36 cellular contexts compared by ENCODE assay signal in genomic region chr10:109428775-109429480, GRCh38.
"Had no signal": no experiment of that assay in that cellular context is flagged by ENCODE, and none has a peak within 500 bp of the region (broad histone marks: within the 10 kb centered on the region; RNA-seq: fewer than 3 reads in every experiment).

No MANE protein-coding gene starts in this region.

- H3K36me3 ChIP-seq: breast epithelium, Peyer's patch had no signal

- H3K27ac Mint-ChIP-seq: activated B cell treated with CpG ODN at 0.5 μM for 24 hours; activated CD4-positive, alpha-beta memory T cell treated with anti-CD3 and anti-CD28 coated beads for 36 hours; activated naive CD4-positive, alpha-beta T cell treated with anti-CD3 and anti-CD28 coated beads, Interleukin-2, amount 10 ng/mL, durations not matched to agents 7 days and 5 days; activated naive CD8-positive, alpha-beta T cell; activated naive CD8-positive, alpha-beta T cell treated with anti-CD3 and anti-CD28 coated beads, Interleukin-2, amount 50 U/mL, for 24 hours had no signal

- H3K27ac ChIP-seq: body of pancreas, breast epithelium, Peyer's patch, VCaP had no signal

- H3K9me3 Mint-ChIP-seq: activated B cell treated with CpG ODN at 0.5 μM for 24 hours; activated CD4-positive, alpha-beta memory T cell treated with anti-CD3 and anti-CD28 coated beads for 36 hours; activated naive CD4-positive, alpha-beta T cell treated with anti-CD3 and anti-CD28 coated beads, Interleukin-2, amount 10 ng/mL, durations not matched to agents 7 days and 5 days; activated naive CD8-positive, alpha-beta T cell treated with anti-CD3 and anti-CD28 coated beads, Interleukin-2, amount 50 U/mL, for 24 hours had no signal

- H3K4me3 Mint-ChIP-seq: activated B cell treated with CpG ODN at 0.5 μM for 24 hours; activated CD4-positive, alpha-beta memory T cell treated with anti-CD3 and anti-CD28 coated beads for 36 hours; activated naive CD4-positive, alpha-beta T cell treated with anti-CD3 and anti-CD28 coated beads, Interleukin-2, amount 10 ng/mL, durations not matched to agents 7 days and 5 days; activated naive CD8-positive, alpha-beta T cell; activated naive CD8-positive, alpha-beta T cell treated with anti-CD3 and anti-CD28 coated beads, Interleukin-2, amount 50 U/mL, for 24 hours had no signal

- H3K4me1 Mint-ChIP-seq: activated B cell treated with CpG ODN at 0.5 μM for 24 hours; activated naive CD4-positive, alpha-beta T cell treated with anti-CD3 and anti-CD28 coated beads, Interleukin-2, amount 10 ng/mL, durations not matched to agents 7 days and 5 days; activated naive CD8-positive, alpha-beta T cell treated with anti-CD3 and anti-CD28 coated beads, Interleukin-2, amount 50 U/mL, for 24 hours had no signal

- H3K27me3 Mint-ChIP-seq: activated B cell treated with CpG ODN at 0.5 μM for 24 hours; activated CD4-positive, alpha-beta memory T cell treated with anti-CD3 and anti-CD28 coated beads for 36 hours; activated naive CD4-positive, alpha-beta T cell treated with anti-CD3 and anti-CD28 coated beads, Interleukin-2, amount 10 ng/mL, durations not matched to agents 7 days and 5 days; activated naive CD8-positive, alpha-beta T cell; activated naive CD8-positive, alpha-beta T cell treated with anti-CD3 and anti-CD28 coated beads, Interleukin-2, amount 50 U/mL, for 24 hours had no signal

- H3K27me3 ChIP-seq: body of pancreas, breast epithelium, Peyer's patch had no signal

- ATAC-seq: activated naive CD8-positive, alpha-beta T cell treated with anti-CD3 and anti-CD28 coated beads, Interleukin-2, amount 50 U/mL, for 24 hours; body of pancreas; K562 had no signal

- DNase-seq: activated B cell treated with CpG ODN at 0.5 μM for 24 hours; activated CD4-positive, alpha-beta memory T cell treated with anti-CD3 and anti-CD28 coated beads for 36 hours; activated CD4-positive, alpha-beta T cell treated with anti-CD3 and anti-CD28 coated beads for 4 hours; activated CD4-positive, alpha-beta T cell treated with anti-CD3 and anti-CD28 coated beads, Interleukin-2, amount 50 U/mL, for 1 hour; activated CD4-positive, CD25-positive, alpha-beta regulatory T cell treated with anti-CD3 and anti-CD28 coated beads, Interleukin-2, amount 50 U/mL, for 72 hours; activated CD8-positive, alpha-beta memory T cell treated with anti-CD3 and anti-CD28 coated beads, Interleukin-2, amount 50 U/mL, for 4 hours; activated effector memory CD4-positive, alpha-beta T cell treated with Interleukin-2 at 50 U/mL for 16 hours; activated naive CD4-positive, alpha-beta T cell treated with anti-CD3 and anti-CD28 coated beads, Interleukin-2, amount 10 ng/mL, durations not matched to agents 7 days and 5 days; activated naive CD8-positive, alpha-beta T cell treated with anti-CD3 and anti-CD28 coated beads, Interleukin-2, amount 50 U/mL, for 24 hours; activated T-cell treated with anti-CD3 and anti-CD28 coated beads for 4 hours; activated T-cell treated with anti-CD3 and anti-CD28 coated beads, Interleukin-2, amount 50 U/mL, for 48 hours; amniotic stem cell; aorta; body of pancreas; cerebellar nuclear complex; NCI-H1092 treated with DMSO at 0.1 percent for 48 hours; NCI-H1417; NCI-H146; NCI-H187; NCI-H2029 treated with DMSO at 0.1 percent for 48 hours; NCI-H2107; NCI-H2171; NCI-H510A; NCI-H526; NCI-H774; Peyer's patch; RPMI8226; SHP77 treated with DMSO at 0.1 percent for 48 hours; SW 1271; T-helper 1 cell; T-helper 2 cell; T-helper 9 cell had no signal

- H3K36me3 Mint-ChIP-seq: activated CD4-positive, alpha-beta memory T cell treated with anti-CD3 and anti-CD28 coated beads for 36 hours; activated naive CD4-positive, alpha-beta T cell treated with anti-CD3 and anti-CD28 coated beads, Interleukin-2, amount 10 ng/mL, durations not matched to agents 7 days and 5 days; activated naive CD8-positive, alpha-beta T cell had no signal

- H3K4me3 ChIP-seq: body of pancreas, breast epithelium, K562, Peyer's patch had no signal

- H3K4me1 ChIP-seq: body of pancreas, breast epithelium, Peyer's patch had no signal

- FAIRE-seq: K562 had no signal

- H3K9me3 ChIP-seq: body of pancreas, breast epithelium, Peyer's patch had no signal
